ENCODE assay signal across 3 cellular contexts in genomic region chr2:217309056-217309455, GRCh38.
"Had no signal": no experiment of that assay in that cellular context is flagged by ENCODE, and none has a peak within 500 bp of the region (broad histone marks: within the 10 kb centered on the region; RNA-seq: fewer than 3 reads in every experiment).

No MANE protein-coding gene starts in this region.

- DNase-seq: GDM1, GF-D8 had no signal

- H3K4me3 ChIP-seq: GM12878 had no signal

- ATAC-seq: GM12878 had no signal
